In the genomic region with DNA sequence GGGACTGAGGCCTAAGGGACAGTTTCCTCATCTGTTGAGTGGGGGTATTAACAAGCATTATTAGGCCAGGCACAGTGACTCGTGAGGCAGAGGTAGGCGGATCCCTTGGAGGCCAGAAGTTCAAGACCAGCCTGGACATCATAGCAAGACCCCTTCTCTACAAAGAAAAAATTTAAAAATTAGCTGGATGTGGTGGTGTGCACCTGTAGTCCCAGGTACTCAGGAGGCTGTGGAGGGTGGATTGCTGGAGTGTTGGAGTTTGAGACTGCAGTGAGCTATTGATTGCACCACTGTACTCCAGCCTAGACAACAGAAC, we compare ENCODE assay signal across 9 cellular contexts. TPM values are rescaled to one million over a fixed set of nuclear protein-coding genes. Genes with fewer than 3 reads are reported as not detected.
A peak's percentile ranks its signal among the peaks of the same experiment; 100 is the strongest.
DNase-seq lines count a peak whose midpoint lies in the region; ATAC-seq and TF ChIP-seq lines count a peak whose summit lies in the region.
"Had no signal": no experiment of that assay in that cellular context is flagged by ENCODE, and none has a peak within 500 bp of the region (broad histone marks: within the 10 kb centered on the region; RNA-seq: fewer than 3 reads in every experiment).

No MANE protein-coding gene starts in this region.

- in situ Hi-C loops in gastrocnemius medialis (cut with MboI; ENCODE audit: low sequenced_read_pairs in 4 of 4) (no loop called here), KBM-7 (cut with MboI; ENCODE audit: low pct_unique_long_range_greater_than_20kb, low sequenced_read_pairs) (no loop called here)

- TF ChIP-seq POLR2A in gastroesophageal sphincter (IDR thresholded peaks at IDR 0.05) (no peak), gastrocnemius medialis (IDR thresholded peaks at IDR 0.05) (no peak)

- H3K9me3 Mint-ChIP-seq in CD4-positive, alpha-beta memory T cell = no peaks in the 10 kb centered on the region
- H3K9me3 Mint-ChIP-seq: activated CD4-positive, alpha-beta T cell treated with anti-CD3 and anti-CD28 coated beads, Interleukin-2, amount 10 ng/mL, durations not matched to agents 24 days and 14 days had no signal

- peaks cover 0 to 3% of the 10 kb centered on the region in 2 donors for H3K36me3 Mint-ChIP-seq in CD4-positive, alpha-beta memory T cell

- ATAC-seq in RWPE2 (ENCODE audit: low read depth) = no peak
- ATAC-seq in gastroesophageal sphincter = no peak
- no peak for ATAC-seq in gastrocnemius medialis

- no peak for TF ChIP-seq EP300 in gastroesophageal sphincter (IDR thresholded peaks at IDR 0.05)

- no peaks in the 10 kb centered on the region for H3K9me3 ChIP-seq in CD4-positive, alpha-beta memory T cell (ENCODE audit: control insufficient read depth in 1 of 2, low read length in 2 of 2)
- H3K9me3 ChIP-seq in RWPE2 (ENCODE audit: severe bottlenecking) (no peaks in the 10 kb centered on the region), gastroesophageal sphincter (no peaks in the 10 kb centered on the region), gastrocnemius medialis (no peaks in the 10 kb centered on the region)

- no CpG with 5 or more reads among the region's 2 CpGs for WGBS in gastroesophageal sphincter (ENCODE audit: low coverage in 1 of 2), 2 donors

- peak overlapping the region in 5 of 8 donors; percentile 47 to 81 (median 55) for H3K4me3 Mint-ChIP-seq in CD4-positive, alpha-beta memory T cell

- no peaks in the 10 kb centered on the region for H3K36me3 ChIP-seq in CD4-positive, alpha-beta memory T cell (ENCODE audit: insufficient read depth, low read length)
- no peaks in the 10 kb centered on the region for H3K36me3 ChIP-seq in RWPE2 (ENCODE audit: low read depth)
- no peaks in the 10 kb centered on the region for H3K36me3 ChIP-seq in gastroesophageal sphincter
- H3K36me3 ChIP-seq in gastrocnemius medialis = no peaks in the 10 kb centered on the region

- peaks cover 26% of the 10 kb centered on the region for H3K4me1 ChIP-seq in CD4-positive, alpha-beta memory T cell (ENCODE audit: insufficient read depth, low read length)
- H3K4me1 ChIP-seq in RWPE2 (ENCODE audit: insufficient read depth, poor library complexity, severe bottlenecking) (peaks cover 12% of the 10 kb centered on the region), gastroesophageal sphincter (peaks cover 3 to 28% (median 17%) of the 10 kb centered on the region in 3 donors), gastrocnemius medialis (peaks cover 18 to 22% of the 10 kb centered on the region in 2 donors)

- POLR2A ChIA-PET in CD4-positive, alpha-beta memory T cell (lab: Charles Lee; ENCODE audit: partially characterized antibody) = interaction anchor here (0.9 to 15.5 kb wide), 2 partner anchors 12 to 23 kb away, joined by 8 to 240 read pairs; partner anchors contain the start of gene FOSB

- no peaks in the 10 kb centered on the region for H3K27me3 ChIP-seq in CD4-positive, alpha-beta memory T cell (ENCODE audit: insufficient read depth, low read length)
- H3K27me3 ChIP-seq in RWPE2 (ENCODE audit: insufficient read depth, poor library complexity, severe bottlenecking) (no peaks in the 10 kb centered on the region), gastroesophageal sphincter (no peaks in the 10 kb centered on the region), gastrocnemius medialis (no peaks in the 10 kb centered on the region)

- H3K27ac Mint-ChIP-seq in CD4-positive, alpha-beta memory T cell = peak overlapping the region; percentile 75 to 95 (median 86)

- TF ChIP-seq CTCF in RWPE2 (IDR thresholded peaks at IDR 0.05; ENCODE audit: poor library complexity, severe bottlenecking) (no peak), gastroesophageal sphincter (IDR thresholded peaks at IDR 0.05) (no peak), gastrocnemius medialis (IDR thresholded peaks at IDR 0.05 in 4 of 5, conservative IDR thresholded peaks at IDR 0.05 in 1 of 5) (no peak)

- peaks cover 0 to under 1% of the 10 kb centered on the region in 2 donors for H3K27me3 Mint-ChIP-seq in CD4-positive, alpha-beta memory T cell

- intact Hi-C loops in CD4-positive, alpha-beta memory T cell (cut with micrococcal nuclease) = no loop called here
- intact Hi-C loops in gastrocnemius medialis (cut with DNase I; ENCODE audit: low total_unique reads) = loop anchor here (1.0 kb wide), 1 partner anchor 11 kb away; the partner anchor contains the start of gene FOSB

- H3K4me3 ChIP-seq in CD4-positive, alpha-beta memory T cell (ENCODE audit: low read length in 2 of 2) = no peak overlapping the region
- H3K4me3 ChIP-seq in RWPE2 (ENCODE audit: severe bottlenecking) = no peak overlapping the region
- no peak overlapping the region for H3K4me3 ChIP-seq in gastroesophageal sphincter
- H3K4me3 ChIP-seq in gastrocnemius medialis = no peak overlapping the region

- CTCF ChIA-PET in CD4-positive, alpha-beta memory T cell (lab: Charles Lee; ENCODE audit: partially characterized antibody) = interaction anchor here (1.0 to 2.7 kb wide), 5 partner anchors 11 to 224 kb away, joined by 4 to 13 read pairs (median 5); partner anchors contain the start of gene FOSB

- no peak for DNase-seq in CD4-positive, alpha-beta memory T cell
- DNase-seq in RWPE2 (ENCODE audit: low spot score) = no peak
- no peak for DNase-seq in gastrocnemius medialis
- no peak for DNase-seq in KBM-7
- DNase-seq in Ammon's horn (ENCODE audit: low spot score) = no peak
- DNase-seq in NCI-H146 (lab: John Stamatoyannopoulos, UW) = no peak
- DNase-seq in hypothalamus (lab: John Stamatoyannopoulos, UW) = no peak

- H3K4me1 Mint-ChIP-seq in CD4-positive, alpha-beta memory T cell = peaks cover 18 to 43% (median 24%) of the 10 kb centered on the region in 4 donors

- H3K27ac ChIP-seq in CD4-positive, alpha-beta memory T cell (ENCODE audit: low read depth, low read length) = peak overlapping the region; percentile 20
- H3K27ac ChIP-seq in RWPE2 (ENCODE audit: poor library complexity, severe bottlenecking) (peak overlapping the region; percentile 90), gastroesophageal sphincter (peak overlapping the region; percentile 45 to 89 (median 84)), gastrocnemius medialis (peak overlapping the region; percentile 79 to 89 (median 88))

RNA-seq across cellular contexts. Expression of gene FOSB, which starts 11.3 kb away (rescaled TPM):
- total RNA-seq in CD4-positive, alpha-beta memory T cell = 1 to 10 TPM; 4.2 to 4.7 TPM
- polyA plus RNA-seq in CD4-positive, alpha-beta memory T cell = 10 to 100 TPM; 12.5 to 17.1 TPM
- total RNA-seq in gastroesophageal sphincter (10 to 100 TPM in 2 of 4 donors, 1 to 10 TPM in 2; 1.9 to 38.0 (median 15.6) TPM), gastrocnemius medialis (1 to 10 TPM in 2 of 4 donors, under 1 TPM in 1, not detected in 1; 0.17 to 1.8 (median 1.6) TPM)

RNA-seq across cellular contexts. Expression of gene ERCC1, which starts 32.7 kb away (rescaled TPM):
- 10 to 100 TPM; 46.6 to 46.9 TPM for total RNA-seq in CD4-positive, alpha-beta memory T cell
- polyA plus RNA-seq in CD4-positive, alpha-beta memory T cell = 10 to 100 TPM; 36.2 to 38.3 TPM
- total RNA-seq in gastroesophageal sphincter (10 to 100 TPM; 52.7 to 84.6 (median 68.4) TPM), gastrocnemius medialis (100 to 1,000 TPM in 2 of 4 donors, 10 to 100 TPM in 2; 92.1 to 185 (median 103) TPM)

RNA-seq across cellular contexts. Expression of gene RTN2, which starts 40.4 kb away (rescaled TPM):
- total RNA-seq in CD4-positive, alpha-beta memory T cell = 1 to 10 TPM in 1 of 2 experiments, under 1 TPM in 1; 0.14 to 1.1 TPM
- under 1 TPM in 1 of 2 donors, not detected in 1; 0.48 TPM for polyA plus RNA-seq in CD4-positive, alpha-beta memory T cell
- 10 to 100 TPM; 11.0 to 19.6 (median 15.3) TPM for total RNA-seq in gastroesophageal sphincter
- 100 to 1,000 TPM in 2 of 4 donors, 10 to 100 TPM in 2; 51.8 to 140 (median 101) TPM for total RNA-seq in gastrocnemius medialis

RNA-seq across cellular contexts. Expression of gene PPM1N, which starts 41.8 kb away (rescaled TPM):
- 1 to 10 TPM; 5.8 to 7.9 TPM for total RNA-seq in CD4-positive, alpha-beta memory T cell
- 1 to 10 TPM; 3.7 to 4.0 TPM for polyA plus RNA-seq in CD4-positive, alpha-beta memory T cell
- total RNA-seq in gastroesophageal sphincter (1 to 10 TPM in 3 of 4 donors, under 1 TPM in 1; 0.96 to 3.2 (median 2.1) TPM), gastrocnemius medialis (under 1 TPM in 1 of 4 donors, not detected in 3; 0.76 TPM)

RNA-seq across cellular contexts. Expression of gene POLR1G, which starts 50.0 kb away (rescaled TPM):
- 1 to 10 TPM; 2.0 to 2.9 TPM for total RNA-seq in CD4-positive, alpha-beta memory T cell
- 1 to 10 TPM; 1.2 to 8.4 TPM for polyA plus RNA-seq in CD4-positive, alpha-beta memory T cell
- 10 to 100 TPM in 1 of 4 donors, 1 to 10 TPM in 3; 1.7 to 10.7 (median 5.8) TPM for total RNA-seq in gastroesophageal sphincter
- 1 to 10 TPM; 5.1 to 8.3 (median 5.8) TPM for total RNA-seq in gastrocnemius medialis

Comparison
In these comparisons a context has a peak if more than half of its experiments do, and no peak if none do; other contexts are left out.
1. H3K27ac ChIP-seq: peak in every context shown above with its lines; median percentile 90 in RWPE2; 88 in gastrocnemius medialis; 84 in gastroesophageal sphincter; 20 in CD4-positive, alpha-beta memory T cell.
2. RNA of gene RTN2, which starts 40.4 kb away (total RNA-seq): 51.8 to 140 TPM in gastrocnemius medialis and 11.0 to 19.6 TPM in gastroesophageal sphincter; 0.14 to 1.1 TPM in CD4-positive, alpha-beta memory T cell; every median in the first group is over 4 times any median in the second.